Comparison of ENCODE assay signal across 8 cellular contexts in genomic region chr4:44678094-44679023, GRCh38. TPM values are rescaled to one million over a fixed set of nuclear protein-coding genes. Genes with fewer than 3 reads are reported as not detected.
DNase-seq lines count a peak whose midpoint lies in the region; ATAC-seq and TF ChIP-seq lines count a peak whose summit lies in the region.

Gene GUF1, plus strand, starts transcription at chr4:44678420. Its CDS starts 203 bp downstream, at chr4:44678623.

- DNase-seq in DMS114 treated with DMSO at 0.1 percent for 48 hours (lab: John Stamatoyannopoulos, UW; ENCODE audit: unreplicated experiment) (peak; percentile 72), PC-3 (peak; percentile 86), activated T-cell treated with anti-CD3 and anti-CD28 coated beads for 48 hours (ENCODE audit: low read depth) (peak; percentile 85), epithelial cell of prostate (ENCODE audit: low read depth, low spot score) (peak; percentile 58), mucosa of descending colon (peak; percentile 92 to 95 (median 93))
- DNase-seq in stimulated activated CD8-positive, alpha-beta memory T cell treated with anti-CD3 and anti-CD28 coated beads, Interleukin-4, amount 100 ng/mL, for 24 hours (ENCODE audit: low read depth): peak; percentile 78

- peaks cover 20% of the 10 kb centered on the region; the same call in 1 of the 2 replicates for H3K36me3 ChIP-seq in PC-3 (ENCODE audit: low read depth, low read length)
- H3K36me3 ChIP-seq in mucosa of descending colon (ENCODE audit: low read depth): no peaks in the 10 kb centered on the region

- BruUV-seq in PC-3 (replicated peaks; lab: Mats Ljungman, UMichigan): TSS peak; percentile 47

- CTCF ChIA-PET in PC-3 (lab: Charles Lee): no interaction called here

- no peaks in the 10 kb centered on the region for H3K27me3 ChIP-seq in PC-3 (ENCODE audit: low read length)

- ATAC-seq in GM21576 (IDR thresholded peaks at IDR 0.05; ENCODE audit: unreplicated experiment) (peak; percentile 97), PC-3 (peak; percentile 92), mucosa of descending colon (peak; percentile 99)

- TF ChIP-seq CTCF in PC-3 (conservative IDR thresholded peaks at IDR 0.05; ENCODE audit: low read depth, low read length): no peak
- TF ChIP-seq CTCF in mucosa of descending colon (IDR thresholded peaks at IDR 0.05): no peak

- H3K9ac ChIP-seq in PC-3 (ENCODE audit: low read length): peak within 1 kb of the TSS; percentile 97

- H3K4me2 ChIP-seq in PC-3 (ENCODE audit: low read length): peak within 1 kb of the TSS; percentile 98

- H3K27ac ChIP-seq in PC-3 (ENCODE audit: low read length) (peak within 1 kb of the TSS; percentile 55), epithelial cell of prostate (peak within 1 kb of the TSS; percentile 71)

- peaks cover 33% of the 10 kb centered on the region for H3K79me2 ChIP-seq in PC-3 (ENCODE audit: low read length)

- H3K4me1 ChIP-seq in PC-3 (ENCODE audit: insufficient read depth, low read length) (peaks cover 9% of the 10 kb centered on the region), mucosa of descending colon (ENCODE audit: low read depth) (peaks cover 16% of the 10 kb centered on the region)

- intact Hi-C loops in PC-3 (cut with micrococcal nuclease): loop anchor here (1.0 kb wide), 1 partner anchor 48 kb away; the partner anchor contains the start of gene GNPDA2
- intact Hi-C loops in mucosa of descending colon (cut with DNase I, micrococcal nuclease): no loop called here

- no peaks in the 10 kb centered on the region for H3K9me2 ChIP-seq in PC-3 (replicated peaks; ENCODE audit: low read length)

- TF ChIP-seq RAD21 in Ishikawa (IDR thresholded peaks at IDR 0.05; ENCODE audit: low read depth): no peak

- H3K9me3 ChIP-seq in PC-3 (ENCODE audit: low read length) (no peaks in the 10 kb centered on the region), mucosa of descending colon (no peaks in the 10 kb centered on the region)

- POLR2A ChIA-PET in PC-3 (lab: Charles Lee; ENCODE audit: unreplicated experiment): interaction anchor here (0.6 to 0.7 kb wide), 3 partner anchors 23 to 1015 kb away, joined by 3 to 7 read pairs (median 5); no protein-coding TSS in a partner anchor

- H3F3A ChIP-seq in PC-3 (ENCODE audit: low read length, unreplicated experiment): no peaks in the 10 kb centered on the region

- no peak for TF ChIP-seq EP300 in Ishikawa (IDR thresholded peaks at IDR 0.05; ENCODE audit: borderline replicate concordance)

- peak within 1 kb of the TSS; percentile 98 for H2AFZ ChIP-seq in PC-3 (ENCODE audit: low read length)

- H3K4me3 ChIP-seq in PC-3 (ENCODE audit: low read length): peak within 1 kb of the TSS; percentile 98
- H3K4me3 ChIP-seq in mucosa of descending colon: peak within 1 kb of the TSS; percentile 83

- H4K20me1 ChIP-seq in PC-3 (ENCODE audit: low read length): no peaks in the 10 kb centered on the region

TF ChIP-seq in Ishikawa, 13 proteins besides CTCF, POLR2A, EP300 and RAD21:
- TF ChIP-seq NFIC (IDR thresholded peaks at IDR 0.05): peak; percentile 18; the same call in 1 of the 2 replicates
- TF ChIP-seq CEBPB (IDR thresholded peaks at IDR 0.05): no peak
- TF ChIP-seq TAF1 (IDR thresholded peaks at IDR 0.05; ENCODE audit: low read depth): peak; percentile 86
- TF ChIP-seq MAX (IDR thresholded peaks at IDR 0.05): peak; percentile 74; the same call in 1 of the 2 replicates
- TF ChIP-seq USF1 (IDR thresholded peaks at IDR 0.05): peak; percentile 96
- no peak for TF ChIP-seq TEAD4 (IDR thresholded peaks at IDR 0.05)
- TF ChIP-seq CREB1 (IDR thresholded peaks at IDR 0.05; ENCODE audit: low read depth): peak; percentile 92

RNA-seq across cellular contexts. Expression of gene GUF1, which starts in this region (rescaled TPM):
- total RNA-seq in PC-3 (2014; rRNA removed): 12.8 and 13.7 TPM in 2 replicates
- total RNA-seq in mucosa of descending colon: 10 to 100 TPM; 17.8 to 21.7 (median 21.4) TPM

Comparison
In these comparisons a context has a peak if more than half of its experiments do, and no peak if none do; other contexts are left out.
1. Peak in every context shown above with its lines: DNase-seq, ATAC-seq, H3K4me3 ChIP-seq and H3K27ac ChIP-seq.